In genomic region chr12:21301-22189, GRCh38 we compare ENCODE assay signal across 1 cellular context.
TF ChIP-seq lines count a peak whose summit lies in the region.

No MANE protein-coding gene starts in this region.

TF ChIP-seq in HepG2, 621 proteins besides CTCF, POLR2A, EP300 and RAD21 (continued from another document and continues in another):
- TF ChIP-seq KIAA2018 (CRISPR knock-in tag; IDR thresholded peaks at IDR 0.05; ENCODE audit: borderline replicate concordance) (no peak), HOXA5 (CRISPR knock-in tag; IDR thresholded peaks at IDR 0.05) (no peak), ZNF790 (CRISPR knock-in tag; IDR thresholded peaks at IDR 0.05; ENCODE audit: borderline replicate concordance) (no peak), YEATS4 (CRISPR knock-in tag; IDR thresholded peaks at IDR 0.05; ENCODE audit: borderline replicate concordance) (no peak), ISX (CRISPR knock-in tag; conservative IDR thresholded peaks at IDR 0.05) (no peak), HES4 (CRISPR knock-in tag; IDR thresholded peaks at IDR 0.05; ENCODE audit: borderline replicate concordance) (peak; percentile 79; the same call in 1 of the 2 replicates), BCL6 (CRISPR knock-in tag; IDR thresholded peaks at IDR 0.05) (no peak), ZNF703 (CRISPR knock-in tag; IDR thresholded peaks at IDR 0.05; ENCODE audit: borderline replicate concordance) (no peak), HOXD1 (CRISPR knock-in tag; IDR thresholded peaks at IDR 0.05) (no peak), ZNF574 (CRISPR knock-in tag; IDR thresholded peaks at IDR 0.05) (no peak), ATF3 (CRISPR knock-in tag; IDR thresholded peaks at IDR 0.05) (no peak), GABPA (IDR thresholded peaks at IDR 0.05; ENCODE audit: low read depth, low read length) (no peak), GABPA (CRISPR knock-in tag; IDR thresholded peaks at IDR 0.05; ENCODE audit: low read depth) (no peak), MAFG (CRISPR knock-in tag; IDR thresholded peaks at IDR 0.05) (no peak), ZNF629 (CRISPR knock-in tag; conservative IDR thresholded peaks at IDR 0.05) (no peak), ZNF138 (CRISPR knock-in tag; IDR thresholded peaks at IDR 0.05; ENCODE audit: low read depth) (peak; percentile 79; the same call in 1 of the 2 replicates), ZNF382 (CRISPR knock-in tag; IDR thresholded peaks at IDR 0.05; ENCODE audit: borderline replicate concordance) (no peak), ZNF430 (CRISPR knock-in tag; IDR thresholded peaks at IDR 0.05) (no peak; the same call in 1 of the 2 replicates), ZBTB38 (CRISPR knock-in tag; IDR thresholded peaks at IDR 0.05) (peak; percentile 49), TP53 (CRISPR knock-in tag; conservative IDR thresholded peaks at IDR 0.05) (no peak), TMF1 (CRISPR knock-in tag; IDR thresholded peaks at IDR 0.05; ENCODE audit: low read depth) (no peak), ZNF749 (CRISPR knock-in tag; IDR thresholded peaks at IDR 0.05; ENCODE audit: borderline replicate concordance) (no peak), ZFP82 (CRISPR knock-in tag; IDR thresholded peaks at IDR 0.05; ENCODE audit: borderline replicate concordance) (no peak), ZNF567 (CRISPR knock-in tag; IDR thresholded peaks at IDR 0.05; ENCODE audit: borderline replicate concordance) (no peak), HOXA3 (CRISPR knock-in tag; IDR thresholded peaks at IDR 0.05) (no peak), ZFP37 (CRISPR knock-in tag; IDR thresholded peaks at IDR 0.05; ENCODE audit: borderline replicate concordance) (no peak), HMG20A (CRISPR knock-in tag; IDR thresholded peaks at IDR 0.05; ENCODE audit: borderline replicate concordance) (no peak), RFX1 (IDR thresholded peaks at IDR 0.05) (no peak), ZNF10 (CRISPR knock-in tag; IDR thresholded peaks at IDR 0.05; ENCODE audit: borderline replicate concordance, low read depth) (0 out of 2 replicates have a peak, but pooled peaks have one; percentile 30), ZMAT5 (CRISPR knock-in tag; IDR thresholded peaks at IDR 0.05; ENCODE audit: borderline replicate concordance, low read depth) (no peak), ZNF432 (CRISPR knock-in tag; IDR thresholded peaks at IDR 0.05; ENCODE audit: borderline replicate concordance) (no peak), FOXO1 (CRISPR knock-in tag; IDR thresholded peaks at IDR 0.05) (no peak; the same call in 1 of the 2 replicates), HNRNPH1 (optimal IDR thresholded peaks at IDR 0.05; ENCODE audit: low read depth, low read length) (no peak), NR1H2 (CRISPR knock-in tag; IDR thresholded peaks at IDR 0.05; ENCODE audit: borderline replicate concordance, low read depth) (no peak), ZNF564 (CRISPR knock-in tag; IDR thresholded peaks at IDR 0.05) (0 out of 2 replicates have a peak, but pooled peaks have one; percentile 22), ZSCAN29 (CRISPR knock-in tag; conservative IDR thresholded peaks at IDR 0.05) (no peak), ZMYM3 (CRISPR knock-in tag; IDR thresholded peaks at IDR 0.05) (peak; percentile 30), ZNF747 (CRISPR knock-in tag; IDR thresholded peaks at IDR 0.05; ENCODE audit: borderline replicate concordance) (peak; percentile 81), ZNF670 (CRISPR knock-in tag; IDR thresholded peaks at IDR 0.05; ENCODE audit: borderline replicate concordance) (no peak), TBX3 (IDR thresholded peaks at IDR 0.05; ENCODE audit: borderline replicate concordance) (no peak), RFX3 (CRISPR knock-in tag; IDR thresholded peaks at IDR 0.05) (no peak), ZNF552 (CRISPR knock-in tag; IDR thresholded peaks at IDR 0.05; ENCODE audit: borderline replicate concordance) (no peak), ZNF761 (CRISPR knock-in tag; conservative IDR thresholded peaks at IDR 0.05) (no peak), ZNF768 (CRISPR knock-in tag; IDR thresholded peaks at IDR 0.05) (peak; percentile 60; the same call in 1 of the 2 replicates)
- TF ChIP-seq, protein P1, sequence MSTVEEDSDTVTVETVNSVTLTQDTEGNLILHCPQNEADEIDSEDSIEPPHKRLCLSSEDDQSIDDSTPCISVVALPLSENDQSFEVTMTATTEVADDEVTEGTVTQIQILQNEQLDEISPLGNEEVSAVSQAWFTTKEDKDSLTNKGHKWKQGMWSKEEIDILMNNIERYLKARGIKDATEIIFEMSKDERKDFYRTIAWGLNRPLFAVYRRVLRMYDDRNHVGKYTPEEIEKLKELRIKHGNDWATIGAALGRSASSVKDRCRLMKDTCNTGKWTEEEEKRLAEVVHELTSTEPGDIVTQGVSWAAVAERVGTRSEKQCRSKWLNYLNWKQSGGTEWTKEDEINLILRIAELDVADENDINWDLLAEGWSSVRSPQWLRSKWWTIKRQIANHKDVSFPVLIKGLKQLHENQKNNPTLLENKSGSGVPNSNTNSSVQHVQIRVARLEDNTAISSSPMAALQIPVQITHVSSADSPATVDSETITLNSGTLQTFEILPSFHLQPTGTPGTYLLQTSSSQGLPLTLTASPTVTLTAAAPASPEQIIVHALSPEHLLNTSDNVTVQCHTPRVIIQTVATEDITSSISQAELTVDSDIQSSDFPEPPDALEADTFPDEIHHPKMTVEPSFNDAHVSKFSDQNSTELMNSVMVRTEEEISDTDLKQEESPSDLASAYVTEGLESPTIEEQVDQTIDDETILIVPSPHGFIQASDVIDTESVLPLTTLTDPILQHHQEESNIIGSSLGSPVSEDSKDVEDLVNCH (CRISPR knock-in tag; IDR thresholded peaks at IDR 0.05): no peak
- TF ChIP-seq, protein P2, sequence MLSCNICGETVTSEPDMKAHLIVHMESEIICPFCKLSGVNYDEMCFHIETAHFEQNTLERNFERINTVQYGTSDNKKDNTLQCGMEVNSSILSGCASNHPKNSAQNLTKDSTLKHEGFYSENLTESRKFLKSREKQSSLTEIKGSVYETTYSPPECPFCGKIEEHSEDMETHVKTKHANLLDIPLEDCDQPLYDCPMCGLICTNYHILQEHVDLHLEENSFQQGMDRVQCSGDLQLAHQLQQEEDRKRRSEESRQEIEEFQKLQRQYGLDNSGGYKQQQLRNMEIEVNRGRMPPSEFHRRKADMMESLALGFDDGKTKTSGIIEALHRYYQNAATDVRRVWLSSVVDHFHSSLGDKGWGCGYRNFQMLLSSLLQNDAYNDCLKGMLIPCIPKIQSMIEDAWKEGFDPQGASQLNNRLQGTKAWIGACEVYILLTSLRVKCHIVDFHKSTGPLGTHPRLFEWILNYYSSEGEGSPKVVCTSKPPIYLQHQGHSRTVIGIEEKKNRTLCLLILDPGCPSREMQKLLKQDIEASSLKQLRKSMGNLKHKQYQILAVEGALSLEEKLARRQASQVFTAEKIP (CRISPR knock-in tag; IDR thresholded peaks at IDR 0.05; ENCODE audit: borderline replicate concordance): no peak
- TF ChIP-seq, protein P3, sequence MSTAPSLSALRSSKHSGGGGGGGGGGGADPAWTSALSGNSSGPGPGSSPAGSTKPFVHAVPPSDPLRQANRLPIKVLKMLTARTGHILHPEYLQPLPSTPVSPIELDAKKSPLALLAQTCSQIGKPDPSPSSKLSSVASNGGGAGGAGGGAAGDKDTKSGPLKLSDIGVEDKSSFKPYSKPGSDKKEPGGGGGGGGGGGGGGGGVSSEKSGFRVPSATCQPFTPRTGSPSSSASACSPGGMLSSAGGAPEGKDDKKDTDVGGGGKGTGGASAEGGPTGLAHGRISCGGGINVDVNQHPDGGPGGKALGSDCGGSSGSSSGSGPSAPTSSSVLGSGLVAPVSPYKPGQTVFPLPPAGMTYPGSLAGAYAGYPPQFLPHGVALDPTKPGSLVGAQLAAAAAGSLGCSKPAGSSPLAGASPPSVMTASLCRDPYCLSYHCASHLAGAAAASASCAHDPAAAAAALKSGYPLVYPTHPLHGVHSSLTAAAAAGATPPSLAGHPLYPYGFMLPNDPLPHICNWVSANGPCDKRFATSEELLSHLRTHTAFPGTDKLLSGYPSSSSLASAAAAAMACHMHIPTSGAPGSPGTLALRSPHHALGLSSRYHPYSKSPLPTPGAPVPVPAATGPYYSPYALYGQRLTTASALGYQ (CRISPR knock-in tag; IDR thresholded peaks at IDR 0.05): no peak
- TF ChIP-seq, protein P4, sequence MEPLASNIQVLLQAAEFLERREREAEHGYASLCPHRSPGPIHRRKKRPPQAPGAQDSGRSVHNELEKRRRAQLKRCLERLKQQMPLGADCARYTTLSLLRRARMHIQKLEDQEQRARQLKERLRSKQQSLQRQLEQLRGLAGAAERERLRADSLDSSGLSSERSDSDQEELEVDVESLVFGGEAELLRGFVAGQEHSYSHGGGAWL (CRISPR knock-in tag; IDR thresholded peaks at IDR 0.05): no peak
